In the genomic region with DNA sequence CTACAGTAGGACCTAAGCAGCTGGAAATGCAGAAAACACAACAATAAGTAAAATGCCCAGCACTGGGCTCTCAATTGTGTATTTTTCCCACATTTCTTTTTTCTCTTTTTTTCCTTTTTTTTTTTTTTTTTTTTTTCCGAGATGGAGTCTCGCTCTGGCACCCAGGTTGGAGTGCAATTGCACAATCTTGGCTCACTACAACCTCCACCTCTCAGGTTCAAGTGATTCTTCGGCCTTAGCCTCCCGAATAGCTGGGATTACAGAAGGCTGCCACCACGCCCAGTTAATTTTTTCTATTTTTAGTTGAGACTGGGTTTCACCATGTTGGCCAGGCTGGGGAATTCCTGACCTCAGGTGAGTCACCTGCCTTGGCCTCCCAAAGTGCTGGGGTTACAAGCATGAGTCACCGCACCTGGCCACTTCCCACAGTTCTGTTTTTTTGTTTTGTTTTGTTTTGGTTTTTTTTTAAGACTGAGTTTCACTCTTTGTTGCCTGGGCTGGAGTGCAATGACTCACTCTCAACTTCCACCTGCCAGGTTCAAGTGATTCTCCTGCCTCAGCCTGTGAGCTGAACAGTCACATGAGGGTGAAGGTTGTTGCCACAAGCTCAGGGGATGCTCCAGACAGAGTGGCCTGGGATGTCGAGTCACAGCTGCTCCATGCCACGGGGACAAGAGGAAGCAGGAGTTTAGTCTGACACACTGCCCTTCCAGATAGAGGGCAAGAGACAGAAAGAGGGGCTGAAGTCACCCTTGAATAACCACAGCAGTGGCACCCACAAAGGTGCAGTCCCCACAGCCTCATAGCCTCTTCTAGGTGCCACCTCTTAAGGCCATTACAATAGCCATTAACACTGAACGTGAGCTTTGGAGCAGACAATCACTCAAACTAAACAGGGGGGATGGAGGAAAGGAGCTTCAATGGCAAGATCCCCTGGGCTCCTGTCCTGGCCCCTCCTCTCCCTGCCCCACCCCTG, we compare ENCODE assay signal across 8 cellular contexts. TPM values are rescaled to one million over a fixed set of nuclear protein-coding genes. Genes with fewer than 3 reads are reported as not detected.
A peak's percentile ranks its signal among the peaks of the same experiment; 100 is the strongest.
DNase-seq lines count a peak whose midpoint lies in the region; ATAC-seq, FAIRE-seq and TF ChIP-seq lines count a peak whose summit lies in the region.
"Not testable (repeated sequence)": the region's sequence is repeated elsewhere in the genome, so short reads cannot be mapped to it uniquely, and the experiment has no call there.

No MANE protein-coding gene starts in this region.

- FAIRE-seq in RCC 7860 (lab: Jason Lieb, UNC) (peak; percentile 91), small intestine (lab: Jason Lieb, UNC) (peak; percentile 67)

- H3K9me3 ChIP-seq in endodermal cell (ENCODE audit: control insufficient read depth, low read length); small intestine (ENCODE audit: control insufficient read depth, low read depth); upper lobe of right lung: not testable (repeated sequence)

- not testable (repeated sequence) for H3K27ac Mint-ChIP-seq in endodermal cell

- not testable (repeated sequence) for H3K36me3 ChIP-seq in endodermal cell (ENCODE audit: control insufficient read depth, insufficient read depth, low read length); small intestine (ENCODE audit: control insufficient read depth in 2 of 2, insufficient read depth in 2 of 2, low read length in 2 of 2); upper lobe of right lung

- 87 to 100% methylated on average over 5 to 8 of the region's 9 CpGs for WGBS in endodermal cell (ENCODE audit: insufficient coverage in 1 of 2, insufficient read length in 1 of 2), 2 experiments
- WGBS in small intestine, 3 donors: 12 to 55% (median 23%) methylated on average over 8 to 9 of the region's 9 CpGs

- H3K4me1 Mint-ChIP-seq in endodermal cell: not testable (repeated sequence)

- H3K36me3 Mint-ChIP-seq in endodermal cell (ENCODE audit: low read depth): not testable (repeated sequence)

- ATAC-seq in GM18519 (IDR thresholded peaks at IDR 0.05; ENCODE audit: low FRiP score, unreplicated experiment) (peak; percentile 44), HG02588 (IDR thresholded peaks at IDR 0.05; ENCODE audit: unreplicated experiment) (peak; percentile 55), upper lobe of right lung (peak; percentile 73)

- not testable (repeated sequence) for H3K4me1 ChIP-seq in endodermal cell (ENCODE audit: control insufficient read depth, insufficient read depth, low read length); small intestine (ENCODE audit: control insufficient read depth in 2 of 2, insufficient read depth in 1 of 2, low read depth in 1 of 2, low read length in 1 of 2); upper lobe of right lung

- H3K9ac ChIP-seq in endodermal cell (ENCODE audit: extremely low read depth, low read length, poor library complexity, severe bottlenecking): not testable (repeated sequence)

- peaks cover 14% of the 10 kb centered on the region for H3K27me3 Mint-ChIP-seq in endodermal cell (ENCODE audit: insufficient read depth)

- intact Hi-C loops in upper lobe of right lung (cut with DNase I): not testable (repeated sequence)

- peaks cover 33% of the 10 kb centered on the region for H3K9me3 Mint-ChIP-seq in endodermal cell

- H3K4me3 ChIP-seq in endodermal cell (ENCODE audit: low read length); small intestine (ENCODE audit: low read depth in 1 of 2, low read length in 2 of 2); upper lobe of right lung: not testable (repeated sequence)

- H3K4me3 Mint-ChIP-seq in endodermal cell: not testable (repeated sequence)

- H3K27ac ChIP-seq in endodermal cell (ENCODE audit: low read depth, low read length); upper lobe of right lung: not testable (repeated sequence)
- H3K27ac ChIP-seq in small intestine (ENCODE audit: low read depth in 1 of 2, low read length in 1 of 2): peak overlapping the region in 1 of 2 donors; percentile 85

- not testable (repeated sequence) for H3K27me3 ChIP-seq in endodermal cell (ENCODE audit: control insufficient read depth, insufficient read depth, low read length, poor library complexity, severe bottlenecking); small intestine (ENCODE audit: control insufficient read depth in 2 of 2, insufficient read depth in 2 of 2, low read length in 2 of 2); upper lobe of right lung

- TF ChIP-seq CTCF in endodermal cell (conservative IDR thresholded peaks at IDR 0.05); upper lobe of right lung (IDR thresholded peaks at IDR 0.05): not testable (repeated sequence)

- peak; percentile 81 for DNase-seq in HT-29 (ENCODE audit: low spot score)
- DNase-seq in RCC 7860 (ENCODE audit: low spot score): peak; percentile 92
- peak; percentile 62 for DNase-seq in activated T-cell treated with anti-CD3 and anti-CD28 coated beads for 1 hour (ENCODE audit: low read depth)
- peak; percentile 72 for DNase-seq in endodermal cell
- DNase-seq in small intestine: peak; percentile 80
- DNase-seq in upper lobe of right lung: peak; percentile 71

RNA-seq across cellular contexts. Expression of gene APOBEC3B, which starts 2.9 kb away (rescaled TPM):
- total RNA-seq in HT-29 (2014; rRNA removed; shearing (Covaris generic)): 3.2 and 5.5 TPM in 2 replicates
- total RNA-seq in endodermal cell (1 to 10 TPM; 4.1 to 5.4 TPM), upper lobe of right lung (0.52 TPM)
- 2.2 TPM for polyA plus RNA-seq in endodermal cell (2013, experiment 1 of 2)
- polyA plus RNA-seq in endodermal cell (2013, experiment 2 of 2): 3.0 TPM
- 1 to 10 TPM; 3.6 to 5.8 (median 5.7) TPM for polyA plus RNA-seq in small intestine

RNA-seq across cellular contexts. Expression of gene APOBEC3A, which starts 27.7 kb away (rescaled TPM):
- not detected in 2 replicates for total RNA-seq in HT-29 (2014; rRNA removed; shearing (Covaris generic))
- not detected for total RNA-seq in endodermal cell
- 0.28 TPM for polyA plus RNA-seq in endodermal cell (2013, experiment 1 of 2)
- not detected for polyA plus RNA-seq in endodermal cell (2013, experiment 2 of 2)
- under 1 TPM in 2 of 3 donors, not detected in 1; 0.37 to 0.81 TPM for polyA plus RNA-seq in small intestine
- 9.0 TPM for total RNA-seq in upper lobe of right lung

RNA-seq across cellular contexts. Expression of gene APOBEC3C, which starts 29.0 kb away (rescaled TPM):
- total RNA-seq in HT-29 (2014; rRNA removed; shearing (Covaris generic)): 0.05 and 0.18 TPM in 2 replicates
- total RNA-seq in endodermal cell (10 to 100 TPM; 26.1 to 27.4 TPM), upper lobe of right lung (25.3 TPM)
- polyA plus RNA-seq in endodermal cell (2013, experiment 1 of 2): 12.4 TPM
- polyA plus RNA-seq in endodermal cell (2013, experiment 2 of 2): 13.7 TPM
- polyA plus RNA-seq in small intestine: 10 to 100 TPM in 1 of 3 donors, 1 to 10 TPM in 2; 2.2 to 14.1 (median 8.4) TPM

RNA-seq across cellular contexts. Expression of gene APOBEC3D, which starts 35.9 kb away (rescaled TPM):
- total RNA-seq in HT-29 (2014; rRNA removed; shearing (Covaris generic)): not detected in 2 replicates
- 10 to 100 TPM in 1 of 2 donors, 1 to 10 TPM in 1; 8.6 to 14.4 TPM for total RNA-seq in endodermal cell
- polyA plus RNA-seq in endodermal cell (2013, experiment 1 of 2): 2.6 TPM
- 7.1 TPM for polyA plus RNA-seq in endodermal cell (2013, experiment 2 of 2)
- polyA plus RNA-seq in small intestine: 1 to 10 TPM in 2 of 3 donors, not detected in 1; 1.1 to 2.9 TPM
- total RNA-seq in upper lobe of right lung: 3.3 TPM

RNA-seq across cellular contexts. Expression of gene APOBEC3F, which starts 55.6 kb away (rescaled TPM):
- 0.25 TPM in 1 of 2 replicates, not detected in the other for total RNA-seq in HT-29 (2014; rRNA removed; shearing (Covaris generic))
- total RNA-seq in endodermal cell (10 to 100 TPM; 16.2 to 24.2 TPM), upper lobe of right lung (9.0 TPM)
- polyA plus RNA-seq in endodermal cell (2013, experiment 1 of 2): 4.5 TPM
- 4.5 TPM for polyA plus RNA-seq in endodermal cell (2013, experiment 2 of 2)
- 1 to 10 TPM; 3.4 to 4.4 (median 3.8) TPM for polyA plus RNA-seq in small intestine

Comparison
In these comparisons a context has a peak if more than half of its experiments do, and no peak if none do; other contexts are left out.
1. RNA of gene APOBEC3C, which starts 29.0 kb away (total RNA-seq): 26.1 to 27.4 TPM in endodermal cell and 25.3 TPM in upper lobe of right lung (single experiment); 0.05 to 0.18 TPM in HT-29; every median in the first group is over 10 times any median in the second.
2. Peak in every context shown above with its lines, with median percentiles within 50 percentile points of each other: ATAC-seq and DNase-seq.